ENCODE assay signal across 13 cellular contexts in genomic region chr1:50973875-50974617, GRCh38. TPM values are rescaled to one million over a fixed set of nuclear protein-coding genes. Genes with fewer than 3 reads are reported as not detected.
DNase-seq lines count a peak whose midpoint lies in the region; ATAC-seq, FAIRE-seq and TF ChIP-seq lines count a peak whose summit lies in the region.
"Had no signal": no experiment of that assay in that cellular context is flagged by ENCODE, and none has a peak within 500 bp of the region (broad histone marks: within the 10 kb centered on the region; RNA-seq: fewer than 3 reads in every experiment).

No MANE protein-coding gene starts in this region.

- peak overlapping the region; percentile 50 for H3K27ac Mint-ChIP-seq in HFFc6
- H3K27ac Mint-ChIP-seq: T-helper 1 cell treated with Interleukin-12 subunit alpha and Interleukin-12 subunit beta and Interleukin-4 antibody, amounts not matched to agents 30 μg/mL and 1 μg/mL, for 36 hours had no signal

- H3K4me3 Mint-ChIP-seq in HFFc6: no peak overlapping the region
- H3K4me3 Mint-ChIP-seq: T-helper 1 cell treated with Interleukin-12 subunit alpha and Interleukin-12 subunit beta and Interleukin-4 antibody, amounts not matched to agents 30 μg/mL and 1 μg/mL, for 36 hours had no signal

- ATAC-seq in HG03025 (IDR thresholded peaks at IDR 0.05; ENCODE audit: low FRiP score, unreplicated experiment): no peak

- H3K27me3 Mint-ChIP-seq in HFFc6 (ENCODE audit: insufficient read depth): peaks cover 5% of the 10 kb centered on the region

- peak; percentile 29 for FAIRE-seq in RCC 7860 (lab: Jason Lieb, UNC)
- FAIRE-seq: astrocyte had no signal

- in situ Hi-C loops in Caki2 (cut with HindIII; ENCODE audit: low pct_unique_long_range_greater_than_20kb, low sequenced_read_pairs): no loop called here

- DNase-seq in Caki2 (ENCODE audit: low read depth) (peak; percentile 84), HFFc6 (no peak), RCC 7860 (ENCODE audit: low spot score) (peak; percentile 37), medulla oblongata (ENCODE audit: extremely low spot score) (peak; percentile 27), middle frontal gyrus (ENCODE audit: extremely low spot score, low spot score) (no peak), NCI-H2171 treated with DMSO at 0.1 percent for 48 hours (lab: John Stamatoyannopoulos, UW) (no peak), T-helper 1 cell (no peak)
- DNase-seq: activated CD8-positive, alpha-beta memory T cell treated with anti-CD3 and anti-CD28 coated beads, Interleukin-2, amount 50 U/mL, for 48 hours; CD4-positive, alpha-beta memory T cell; immature natural killer cell had no signal

- H3K4me1 Mint-ChIP-seq in HFFc6 (ENCODE audit: low read depth): peaks cover 49% of the 10 kb centered on the region

- TF ChIP-seq CTCF in HFFc6 (IDR thresholded peaks at IDR 0.05): no peak

- H3K36me3 Mint-ChIP-seq in HFFc6 (ENCODE audit: low read depth): peaks cover 22% of the 10 kb centered on the region

- H3K9me3 Mint-ChIP-seq in HFFc6: no peaks in the 10 kb centered on the region
- H3K9me3 Mint-ChIP-seq: immature natural killer cell; T-helper 1 cell treated with Interleukin-12 subunit alpha and Interleukin-12 subunit beta and Interleukin-4 antibody, amounts not matched to agents 30 μg/mL and 1 μg/mL, for 36 hours had no signal

RNA-seq across cellular contexts. Expression of gene CDKN2C, which starts 4.0 kb away (rescaled TPM):
- 123 and 136 TPM in 2 replicates for total RNA-seq in Caki2 (2014; rRNA removed; shearing (Covaris generic); ENCODE audit: low replicate concordance)
- total RNA-seq in HFFc6 (2021; fragmentation: NEBNext Ultra II Directional; extraction: Animal tissue kit (Norgen Biotek cat#: 25700)): 10 to 100 TPM; 13.1 to 26.7 (median 24.9) TPM

RNA-seq across cellular contexts. Expression of gene FAF1, which starts 14.0 kb away (rescaled TPM):
- total RNA-seq in Caki2 (2014; rRNA removed; shearing (Covaris generic); ENCODE audit: low replicate concordance): 23.7 and 75.4 TPM in 2 replicates
- total RNA-seq in HFFc6 (2021; fragmentation: NEBNext Ultra II Directional; extraction: Animal tissue kit (Norgen Biotek cat#: 25700)): 10 to 100 TPM; 60.1 to 79.1 (median 67.8) TPM

Comparison
In these comparisons a context has a peak if more than half of its experiments do, and no peak if none do; other contexts are left out.
1. DNase-seq: peak in Caki2 (single experiment), RCC 7860 (single experiment) and medulla oblongata (single experiment); none in HFFc6 (single experiment), middle frontal gyrus (single experiment), NCI-H2171 treated with DMSO at 0.1 percent for 48 hours (single experiment) and T-helper 1 cell (0 of 5).